Comparison of ENCODE assay signal across 9 cellular contexts in genomic region chr7:129225931-129226572, GRCh38. TPM values are rescaled to one million over a fixed set of nuclear protein-coding genes. Genes with fewer than 3 reads are reported as not detected.
DNase-seq lines count a peak whose midpoint lies in the region; ATAC-seq, FAIRE-seq and TF ChIP-seq lines count a peak whose summit lies in the region.
"Had no signal": no experiment of that assay in that cellular context is flagged by ENCODE, and none has a peak within 500 bp of the region (broad histone marks: within the 10 kb centered on the region; RNA-seq: fewer than 3 reads in every experiment).

No MANE protein-coding gene starts in this region.

- no peak for DNase-seq in activated naive CD8-positive, alpha-beta T cell treated with anti-CD3 and anti-CD28 coated beads for 36 hours
- DNase-seq in thoracic aorta (ENCODE audit: low spot score), result no peak
- DNase-seq in GM12891 (ENCODE audit: insufficient read length, low spot score), result no peak

- H3K4me1 ChIP-seq in ACC112 (ENCODE audit: control insufficient read depth, insufficient read depth, low read length, unreplicated experiment) (peaks cover 8% of the 10 kb centered on the region), HEK293 (ENCODE audit: control insufficient read depth, insufficient read depth, low read length) (peaks cover 17% of the 10 kb centered on the region), thoracic aorta (ENCODE audit: control insufficient read depth in 1 of 2, low read depth in 2 of 2) (peaks cover 6 to 29% of the 10 kb centered on the region in 2 donors)

- FAIRE-seq in GM12891 (lab: Jason Lieb, UNC), result no peak
- FAIRE-seq: islet of Langerhans had no signal

- TF ChIP-seq POLR2A in GM12891 (IDR thresholded peaks at IDR 0.05; ENCODE audit: low read depth, low read length), result no peak

- H3K27me3 Mint-ChIP-seq in activated naive CD8-positive, alpha-beta T cell treated with anti-CD3 and anti-CD28 coated beads for 36 hours, result no peaks in the 10 kb centered on the region

- peaks cover 2% of the 10 kb centered on the region for H3K79me2 ChIP-seq in ACC112 (ENCODE audit: control insufficient read depth, insufficient read depth, low read length, unreplicated experiment)

- H3K9me3 ChIP-seq in HEK293 (ENCODE audit: control insufficient read depth, insufficient read depth, low read depth, low read length) (no peaks in the 10 kb centered on the region), thoracic aorta (no peaks in the 10 kb centered on the region)

- H2AFZ ChIP-seq in ACC112 (ENCODE audit: low read length, unreplicated experiment), result peak overlapping the region; percentile 57

- H3K27ac Mint-ChIP-seq in activated naive CD8-positive, alpha-beta T cell treated with anti-CD3 and anti-CD28 coated beads for 36 hours, result peak overlapping the region; percentile 86

- H3K4me3 Mint-ChIP-seq in activated naive CD8-positive, alpha-beta T cell treated with anti-CD3 and anti-CD28 coated beads for 36 hours, result peak overlapping the region; percentile 91

- no peak for ATAC-seq in thoracic aorta (ENCODE audit: insufficient number of reproducible peaks, low FRiP score, low read depth)
- ATAC-seq in GM19328 (IDR thresholded peaks at IDR 0.05; ENCODE audit: unreplicated experiment), result no peak
- no peak for ATAC-seq in GM21786 (IDR thresholded peaks at IDR 0.05; ENCODE audit: unreplicated experiment)

- H3K9me3 Mint-ChIP-seq in activated naive CD8-positive, alpha-beta T cell treated with anti-CD3 and anti-CD28 coated beads for 36 hours, result no peaks in the 10 kb centered on the region

- H3K27me3 ChIP-seq in ACC112 (ENCODE audit: insufficient read depth, low read length) (no peaks in the 10 kb centered on the region), layer of hippocampus (ENCODE audit: control insufficient read depth, insufficient read depth, low read length) (no peaks in the 10 kb centered on the region), thoracic aorta (replicated peaks; ENCODE audit: insufficient read depth) (no peaks in the 10 kb centered on the region)

- peak overlapping the region; percentile 80 for H3K4me3 ChIP-seq in ACC112 (ENCODE audit: low read depth, low read length)
- H3K4me3 ChIP-seq in HEK293 (ENCODE audit: low read depth, low read length), result peak overlapping the region; percentile 85
- peak overlapping the region; percentile 85 for H3K4me3 ChIP-seq in thoracic aorta

- CTCF ChIA-PET in HEK293 (lab: Yijun Ruan, JAX), result interaction anchor here (0.6 to 7.3 kb wide), 7 partner anchors 38 to 419 kb away, joined by 3 to 51 read pairs (median 3); no protein-coding TSS in a partner anchor

- no peaks in the 10 kb centered on the region for H3K36me3 ChIP-seq in ACC112 (ENCODE audit: insufficient read depth, low read length)
- H3K36me3 ChIP-seq in HEK293 (ENCODE audit: control insufficient read depth in 2 of 2, insufficient read depth in 1 of 2, low read length in 2 of 2), result no peaks in the 10 kb centered on the region
- no peaks in the 10 kb centered on the region for H3K36me3 ChIP-seq in thoracic aorta

- POLR2A ChIA-PET in HEK293 (lab: Yijun Ruan, JAX), result interaction anchor here (0.5 to 0.6 kb wide), 2 partner anchors 12 to 290 kb away, joined by 6 to 7 read pairs; no protein-coding TSS in a partner anchor

- H3K27ac ChIP-seq in ACC112 (ENCODE audit: low read depth, low read length) (no peak overlapping the region), HEK293 (ENCODE audit: extremely low read depth, low read depth, low read length) (no peak overlapping the region), layer of hippocampus (ENCODE audit: low read depth, low read length) (peak overlapping the region; percentile 46), thoracic aorta (no peak overlapping the region)

- TF ChIP-seq CTCF in HEK293 (tag by site-specific recombination; IDR thresholded peaks at IDR 0.05) (no peak), thoracic aorta (IDR thresholded peaks at IDR 0.05) (no peak)

- no peaks in the 10 kb centered on the region for H3K36me3 Mint-ChIP-seq in activated naive CD8-positive, alpha-beta T cell treated with anti-CD3 and anti-CD28 coated beads for 36 hours

- H3K4me1 Mint-ChIP-seq in activated naive CD8-positive, alpha-beta T cell treated with anti-CD3 and anti-CD28 coated beads for 36 hours, result peaks cover 30% of the 10 kb centered on the region

TF ChIP-seq in HEK293, 187 proteins besides CTCF, POLR2A, EP300 and RAD21:
- TF ChIP-seq RBAK (tag by site-specific recombination; IDR thresholded peaks at IDR 0.05) (no peak), ZNF449 (tag by site-specific recombination; IDR thresholded peaks at IDR 0.05) (peak; percentile 65), PRDM1 (tag by site-specific recombination; IDR thresholded peaks at IDR 0.05) (peak; percentile 40; the same call in 1 of the 2 replicates), ZNF362 (tag by site-specific recombination; IDR thresholded peaks at IDR 0.05) (no peak), ZNF366 (tag by site-specific recombination; conservative IDR thresholded peaks at IDR 0.05) (peak; percentile 49; the same call in 1 of the 2 replicates), ZBTB17 (tag by site-specific recombination; IDR thresholded peaks at IDR 0.05) (peak; percentile 8; the same call in 1 of the 2 replicates)

TF ChIP-seq in GM12891, 5 proteins besides CTCF, POLR2A, EP300 and RAD21:
- TF ChIP-seq TAF1 (IDR thresholded peaks at IDR 0.05; ENCODE audit: low read depth, low read length) (no peak), PAX5 (IDR thresholded peaks at IDR 0.05; ENCODE audit: insufficient read depth, low read length, severe bottlenecking) (no peak), SPI1 (IDR thresholded peaks at IDR 0.05; ENCODE audit: low read depth, low read length) (no peak), POU2F2 (IDR thresholded peaks at IDR 0.05; ENCODE audit: low read depth, low read length) (no peak), POLR2AphosphoS5 (IDR thresholded peaks at IDR 0.05; ENCODE audit: low read depth, low read length) (no peak)

RNA-seq across cellular contexts. Expression of gene AHCYL2, which starts 1.2 kb away (rescaled TPM):
- 1 to 10 TPM; 6.5 to 6.8 TPM for total RNA-seq in activated naive CD8-positive, alpha-beta T cell treated with anti-CD3 and anti-CD28 coated beads for 36 hours
- 10 to 100 TPM; 28.3 to 31.4 TPM for total RNA-seq in thoracic aorta
- polyA plus RNA-seq in GM12891 (2012; ENCODE audit: low read depth, missing spikeins), result 3.6 TPM

RNA-seq across cellular contexts. Expression of gene SMO, which starts 37.6 kb away (rescaled TPM):
- 1 to 10 TPM; 1.7 to 1.9 TPM for total RNA-seq in activated naive CD8-positive, alpha-beta T cell treated with anti-CD3 and anti-CD28 coated beads for 36 hours
- 10 to 100 TPM in 1 of 2 donors, 1 to 10 TPM in 1; 8.7 to 16.4 TPM for total RNA-seq in thoracic aorta
- polyA plus RNA-seq in GM12891 (2012; ENCODE audit: low read depth, missing spikeins), result 9.9 TPM
